In genomic region chr12:31973818-31974217, GRCh38 we compare ENCODE assay signal across 24 cellular contexts. TPM values are rescaled to one million over a fixed set of nuclear protein-coding genes. Genes with fewer than 3 reads are reported as not detected.
DNase-seq lines count a peak whose midpoint lies in the region; ATAC-seq and TF ChIP-seq lines count a peak whose summit lies in the region.
"Had no signal": no experiment of that assay in that cellular context is flagged by ENCODE, and none has a peak within 500 bp of the region (broad histone marks: within the 10 kb centered on the region; RNA-seq: fewer than 3 reads in every experiment).

No MANE protein-coding gene starts in this region.

- H3K9ac ChIP-seq in endodermal cell (ENCODE audit: extremely low read depth, low read length, poor library complexity, severe bottlenecking) = no peak overlapping the region

- WGBS in endodermal cell (ENCODE audit: insufficient coverage in 1 of 2, insufficient read length in 1 of 2), 2 experiments = 96 to 99% methylated on average over 3 to 5 of the region's 5 CpGs

- TF ChIP-seq CTCF in CD8-positive, alpha-beta T cell (IDR thresholded peaks at IDR 0.05) = no peak
- TF ChIP-seq CTCF in endodermal cell (conservative IDR thresholded peaks at IDR 0.05) = no peak
- TF ChIP-seq CTCF in neutrophil (IDR thresholded peaks at IDR 0.05) = no peak

- H3K27ac Mint-ChIP-seq in CD8-positive, alpha-beta T cell = peak overlapping the region; percentile 60
- H3K27ac Mint-ChIP-seq in T-helper 17 cell = no peak overlapping the region
- H3K27ac Mint-ChIP-seq in endodermal cell = no peak overlapping the region

- peaks cover 27% of the 10 kb centered on the region for H3K9me3 Mint-ChIP-seq in CD8-positive, alpha-beta T cell
- peaks cover 95% of the 10 kb centered on the region for H3K9me3 Mint-ChIP-seq in endodermal cell

- peaks cover 70% of the 10 kb centered on the region for H3K36me3 ChIP-seq in CD8-positive, alpha-beta T cell (ENCODE audit: insufficient read depth, low read length)
- H3K36me3 ChIP-seq in endodermal cell (ENCODE audit: control insufficient read depth, insufficient read depth, low read length) (peaks cover 97% of the 10 kb centered on the region), neutrophil (peaks cover 93% of the 10 kb centered on the region)
- H3K36me3 ChIP-seq: BE2C had no signal

- no peak overlapping the region for H3K4me3 Mint-ChIP-seq in CD8-positive, alpha-beta T cell
- H3K4me3 Mint-ChIP-seq in T-helper 17 cell = peak overlapping the region; percentile 31
- H3K4me3 Mint-ChIP-seq in endodermal cell = no peak overlapping the region
- H3K4me3 Mint-ChIP-seq: IgD-negative memory B cell had no signal

- intact Hi-C loops in CD8-positive, alpha-beta T cell (cut with DNase I, micrococcal nuclease) = loop anchor here in 1 of 2 experiments (5.0 kb wide), 1 partner anchor 167 kb away; no protein-coding TSS in a partner anchor

- peaks cover 25% of the 10 kb centered on the region for H3K9me3 ChIP-seq in CD8-positive, alpha-beta T cell (ENCODE audit: low read length)
- H3K9me3 ChIP-seq in T-helper 17 cell (ENCODE audit: control insufficient read depth, low read length, poor library complexity, severe bottlenecking) (peaks cover 18% of the 10 kb centered on the region), endodermal cell (ENCODE audit: control insufficient read depth, low read length) (peaks cover 99% of the 10 kb centered on the region), neutrophil (peaks cover 5% of the 10 kb centered on the region)
- H3K9me3 ChIP-seq: BE2C had no signal

- no peak for ATAC-seq in CD8-positive, alpha-beta T cell
- ATAC-seq in T-helper 17 cell (no peak), GM19035 (IDR thresholded peaks at IDR 0.05; ENCODE audit: unreplicated experiment) (no peak), HG03045 (IDR thresholded peaks at IDR 0.05; ENCODE audit: unreplicated experiment) (no peak)
- ATAC-seq: A549 had no signal

- no peak for DNase-seq in CD8-positive, alpha-beta T cell
- DNase-seq in T-helper 17 cell = no peak
- no peak for DNase-seq in endodermal cell
- no peak for DNase-seq in stimulated activated CD4-positive, alpha-beta T cell treated with anti-CD3 and anti-CD28 coated beads, Interleukin-4, amount 100 ng/mL, for 1 hour
- DNase-seq: BE2C; CD4-positive, CD25-positive, alpha-beta regulatory T cell; COR-L47; DND-41; GOT3; Karpas-422; MV-4-11; NCI-H1105 treated with DMSO at 0.1 percent for 48 hours; NCI-H2029 treated with DMSO at 0.1 percent for 48 hours; NCI-H226; NCI-H510A treated with DMSO at 0.1 percent for 48 hours; NCI-H748 treated with DMSO at 0.1 percent for 48 hours; PC-9; SIG-M5 had no signal

- H3K4me3 ChIP-seq in CD8-positive, alpha-beta T cell (ENCODE audit: low read depth, low read length) = no peak overlapping the region
- H3K4me3 ChIP-seq in endodermal cell (ENCODE audit: low read length) (peak overlapping the region; percentile 67), neutrophil (ENCODE audit: low read depth in 1 of 2, low read length in 1 of 2) (no peak overlapping the region)
- H3K4me3 ChIP-seq: A549, PC-9 had no signal

- peaks cover 31% of the 10 kb centered on the region for H3K4me1 ChIP-seq in CD8-positive, alpha-beta T cell (ENCODE audit: insufficient read depth, low read length)
- no peaks in the 10 kb centered on the region for H3K4me1 ChIP-seq in endodermal cell (ENCODE audit: control insufficient read depth, insufficient read depth, low read length)
- peaks cover 10 to 31% of the 10 kb centered on the region in 2 experiments for H3K4me1 ChIP-seq in neutrophil (ENCODE audit: control insufficient read depth in 1 of 2, insufficient read depth in 1 of 2, low read depth in 1 of 2, low read length in 1 of 2)
- H3K4me1 ChIP-seq: BE2C had no signal

- H3K27me3 Mint-ChIP-seq in CD8-positive, alpha-beta T cell (ENCODE audit: low read depth) = no peaks in the 10 kb centered on the region
- H3K27me3 Mint-ChIP-seq in T-helper 17 cell = no peaks in the 10 kb centered on the region
- H3K27me3 Mint-ChIP-seq in endodermal cell (ENCODE audit: insufficient read depth) = no peaks in the 10 kb centered on the region
- H3K27me3 Mint-ChIP-seq: CD4-positive, CD25-positive, alpha-beta regulatory T cell; IgD-negative memory B cell had no signal

- no peaks in the 10 kb centered on the region for H3K27me3 ChIP-seq in CD8-positive, alpha-beta T cell (ENCODE audit: insufficient read depth, low read length)
- no peaks in the 10 kb centered on the region for H3K27me3 ChIP-seq in endodermal cell (ENCODE audit: control insufficient read depth, insufficient read depth, low read length, poor library complexity, severe bottlenecking)
- no peaks in the 10 kb centered on the region for H3K27me3 ChIP-seq in neutrophil
- H3K27me3 ChIP-seq: BE2C had no signal

- POLR2A ChIA-PET in CD8-positive, alpha-beta T cell (lab: Charles Lee) = interaction anchor here (1.2 kb wide), 1 partner anchor 9 kb away, joined by 3 read pairs; no protein-coding TSS in a partner anchor

- peaks cover 92% of the 10 kb centered on the region for H3K36me3 Mint-ChIP-seq in CD8-positive, alpha-beta T cell
- H3K36me3 Mint-ChIP-seq in T-helper 17 cell (ENCODE audit: low read depth) (peaks cover 9% of the 10 kb centered on the region), endodermal cell (ENCODE audit: low read depth) (peaks cover 99% of the 10 kb centered on the region)

- H3K27ac ChIP-seq in CD8-positive, alpha-beta T cell (ENCODE audit: low read depth, low read length) = no peak overlapping the region
- no peak overlapping the region for H3K27ac ChIP-seq in endodermal cell (ENCODE audit: low read depth, low read length)
- H3K27ac ChIP-seq in neutrophil = peak overlapping the region; percentile 19
- H3K27ac ChIP-seq: A549, PC-9, RWPE1 had no signal

- CTCF ChIA-PET in CD8-positive, alpha-beta T cell (lab: Charles Lee) = interaction anchor here (1.1 kb wide), 1 partner anchor 13 kb away, joined by 3 read pairs; no protein-coding TSS in a partner anchor

- H3K4me1 Mint-ChIP-seq in CD8-positive, alpha-beta T cell (ENCODE audit: low read depth) = peaks cover 55% of the 10 kb centered on the region
- H3K4me1 Mint-ChIP-seq in T-helper 17 cell = peaks cover 10% of the 10 kb centered on the region
- peaks cover 5% of the 10 kb centered on the region for H3K4me1 Mint-ChIP-seq in endodermal cell

RNA-seq across cellular contexts. Expression of gene RESF1, which starts 14.6 kb away (rescaled TPM):
- 100 to 1,000 TPM; 117 to 119 TPM for total RNA-seq in CD8-positive, alpha-beta T cell
- total RNA-seq in T-helper 17 cell (100 to 1,000 TPM; 128 to 164 TPM), endodermal cell (100 to 1,000 TPM; 152 to 201 TPM)
- 42.0 TPM for polyA plus RNA-seq in endodermal cell (2013, experiment 1 of 2)
- 45.3 TPM for polyA plus RNA-seq in endodermal cell (2013, experiment 2 of 2)
